ENCODE assay signal across 8 cellular contexts in genomic region chr11:77474509-77475070, GRCh38. TPM values are rescaled to one million over a fixed set of nuclear protein-coding genes. Genes with fewer than 3 reads are reported as not detected.
A peak's percentile ranks its signal among the peaks of the same experiment; 100 is the strongest.
DNase-seq lines count a peak whose midpoint lies in the region; ATAC-seq lines count a peak whose summit lies in the region.

No MANE protein-coding gene starts in this region.

- H3K4me1 Mint-ChIP-seq in stimulated activated memory B cell treated with anti-CD40 and anti-IgM and Interleukin-4, amounts not matched to agents 10 μg/mL and 1 μg/mL and 100 μg/mL, for 72 hours, result no peaks in the 10 kb centered on the region

- ATAC-seq in activated naive CD4-positive, alpha-beta T cell treated with anti-CD3 and anti-CD28 coated beads, Interleukin-2, amount 50 U/mL, for 72 hours, result no peak
- no peak for ATAC-seq in stimulated activated memory B cell treated with anti-CD40 and anti-IgM and Interleukin-4, amounts not matched to agents 10 μg/mL and 1 μg/mL and 100 μg/mL, for 72 hours
- no peak for ATAC-seq in GM18520 (IDR thresholded peaks at IDR 0.05; ENCODE audit: unreplicated experiment)

- H3K36me3 Mint-ChIP-seq in activated naive CD4-positive, alpha-beta T cell treated with anti-CD3 and anti-CD28 coated beads, Interleukin-2, amount 50 U/mL, for 72 hours, result no peaks in the 10 kb centered on the region
- H3K36me3 Mint-ChIP-seq in stimulated activated memory B cell treated with anti-CD40 and anti-IgM and Interleukin-4, amounts not matched to agents 10 μg/mL and 1 μg/mL and 100 μg/mL, for 72 hours, result no peaks in the 10 kb centered on the region

- DNase-seq in DMS53 treated with DMSO at 0.1 percent for 48 hours (lab: John Stamatoyannopoulos, UW; ENCODE audit: unreplicated experiment) (peak; percentile 70), DMS53 (lab: John Stamatoyannopoulos, UW) (no peak), NCI-H446 treated with DMSO at 0.1 percent for 48 hours (lab: John Stamatoyannopoulos, UW) (no peak), iPS-NIHi7 (ENCODE audit: extremely low spot score) (no peak)
- no peak for DNase-seq in activated naive CD4-positive, alpha-beta T cell treated with anti-CD3 and anti-CD28 coated beads, Interleukin-2, amount 50 U/mL, for 72 hours (ENCODE audit: low spot score in 2 of 2)

- peak overlapping the region; percentile 76 for H3K4me3 Mint-ChIP-seq in stimulated activated memory B cell treated with anti-CD40 and anti-IgM and Interleukin-4, amounts not matched to agents 10 μg/mL and 1 μg/mL and 100 μg/mL, for 72 hours

- no peaks in the 10 kb centered on the region for H3K9me3 Mint-ChIP-seq in activated naive CD4-positive, alpha-beta T cell treated with anti-CD3 and anti-CD28 coated beads, Interleukin-2, amount 50 U/mL, for 72 hours
- no peaks in the 10 kb centered on the region for H3K9me3 Mint-ChIP-seq in stimulated activated memory B cell treated with anti-CD40 and anti-IgM and Interleukin-4, amounts not matched to agents 10 μg/mL and 1 μg/mL and 100 μg/mL, for 72 hours

- H3K9me3 ChIP-seq in iPS-18c (ENCODE audit: control insufficient read depth, insufficient read depth, low read length), result no peaks in the 10 kb centered on the region

- H3K27me3 Mint-ChIP-seq in stimulated activated memory B cell treated with anti-CD40 and anti-IgM and Interleukin-4, amounts not matched to agents 10 μg/mL and 1 μg/mL and 100 μg/mL, for 72 hours, result no peaks in the 10 kb centered on the region

- peak overlapping the region; percentile 56; the same call in 1 of the 2 replicates for H3K4me3 ChIP-seq in iPS-18c (ENCODE audit: insufficient read depth, low read depth, low read length)

- peak overlapping the region; percentile 66 to 86 for H3K27ac Mint-ChIP-seq in activated naive CD4-positive, alpha-beta T cell treated with anti-CD3 and anti-CD28 coated beads, Interleukin-2, amount 50 U/mL, for 72 hours
- H3K27ac Mint-ChIP-seq in stimulated activated memory B cell treated with anti-CD40 and anti-IgM and Interleukin-4, amounts not matched to agents 10 μg/mL and 1 μg/mL and 100 μg/mL, for 72 hours, result peak overlapping the region; percentile 58

RNA-seq across cellular contexts. Expression of gene PAK1, which starts 0.7 kb away (rescaled TPM):
- 10 to 100 TPM; 32.7 to 43.2 TPM for total RNA-seq in activated naive CD4-positive, alpha-beta T cell treated with anti-CD3 and anti-CD28 coated beads, Interleukin-2, amount 50 U/mL, for 72 hours
